Comparison of ENCODE assay signal across 10 cellular contexts in the genomic region with DNA sequence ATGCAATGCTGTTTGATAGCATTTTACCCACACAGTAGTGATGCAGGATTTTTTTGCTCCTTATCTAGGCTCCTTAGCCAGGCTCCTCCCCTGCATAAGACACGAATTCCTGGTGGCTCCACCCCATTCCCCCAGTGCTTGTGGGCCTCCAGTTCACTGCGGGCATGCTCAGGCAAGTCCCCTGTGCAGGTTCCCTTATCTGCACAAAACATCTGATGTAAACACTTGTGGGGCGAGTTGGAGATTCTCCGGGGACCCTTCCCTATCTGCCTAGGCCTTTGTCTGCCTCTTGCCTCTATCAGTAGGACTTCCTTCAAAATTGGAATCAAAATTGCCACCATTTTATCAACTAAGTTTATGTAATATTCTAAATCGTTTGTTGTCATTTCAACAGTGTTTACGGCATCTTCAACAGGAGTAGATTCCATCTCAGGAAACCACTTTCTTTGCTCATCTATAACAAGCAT. TPM values are rescaled to one million over a fixed set of nuclear protein-coding genes. Genes with fewer than 3 reads are reported as not detected.
DNase-seq lines count a peak whose midpoint lies in the region; ATAC-seq and TF ChIP-seq lines count a peak whose summit lies in the region.
"Had no signal": no experiment of that assay in that cellular context is flagged by ENCODE, and none has a peak within 500 bp of the region (broad histone marks: within the 10 kb centered on the region; RNA-seq: fewer than 3 reads in every experiment).

No MANE protein-coding gene starts in this region.

- no peaks in the 10 kb centered on the region for H3K27me3 ChIP-seq in hepatocyte
- H3K27me3 ChIP-seq: esophagus muscularis mucosa had no signal

- peaks cover 5 to 15% (median 11%) of the 10 kb centered on the region in 3 donors for H3K4me1 Mint-ChIP-seq in T-cell

- no peaks in the 10 kb centered on the region for H3K9me3 ChIP-seq in hepatocyte (ENCODE audit: low read depth)
- H3K9me3 ChIP-seq: esophagus muscularis mucosa had no signal

- peak overlapping the region; percentile 18 for H2AFZ ChIP-seq in hepatocyte

- DNase-seq in DMS79 (lab: John Stamatoyannopoulos, UW) = peak; percentile 43
- peak; percentile 49 for DNase-seq in hepatocyte (ENCODE audit: low spot score)
- DNase-seq in GOT3 (lab: John Stamatoyannopoulos, UW) = no peak
- no peak for DNase-seq in iPS-NIHi7 (ENCODE audit: extremely low spot score)
- no peak for DNase-seq in T-cell

- POLR2A ChIA-PET in T-cell (lab: Charles Lee) = no interaction called here

- no peak for TF ChIP-seq CTCF in hepatocyte (IDR thresholded peaks at IDR 0.05; ENCODE audit: poor library complexity)

- no peaks in the 10 kb centered on the region for H3K4me1 ChIP-seq in hepatocyte (ENCODE audit: insufficient read depth)

- peak overlapping the region; percentile 54 for H3K27ac ChIP-seq in hepatocyte
- H3K27ac ChIP-seq: esophagus muscularis mucosa, KMS-11 had no signal

- peaks cover 0 to 3% of the 10 kb centered on the region in 2 donors for H3K27me3 Mint-ChIP-seq in T-cell

- H3K4me3 Mint-ChIP-seq in T-cell = no peak overlapping the region

- no peaks in the 10 kb centered on the region for H3K36me3 ChIP-seq in hepatocyte (replicated peaks; ENCODE audit: insufficient read depth, low read depth)
- H3K36me3 ChIP-seq: esophagus muscularis mucosa had no signal

- no peaks in the 10 kb centered on the region for H3K9me2 ChIP-seq in hepatocyte (replicated peaks; ENCODE audit: insufficient read depth)

- no peak overlapping the region for H3K4me3 ChIP-seq in hepatocyte
- H3K4me3 ChIP-seq: esophagus muscularis mucosa had no signal

- no peak overlapping the region for H3K4me2 ChIP-seq in hepatocyte
- H3K4me2 ChIP-seq: KMS-11 had no signal

- CTCF ChIA-PET in T-cell (lab: Charles Lee) = interaction anchor here (1.5 to 2.0 kb wide), 2 partner anchors 122 to 123 kb away, joined by 11 to 18 read pairs; no protein-coding TSS in a partner anchor

- no peaks in the 10 kb centered on the region for H4K20me1 ChIP-seq in hepatocyte (ENCODE audit: insufficient read depth, poor library complexity, severe bottlenecking)

- H3K9me3 Mint-ChIP-seq in T-cell = no peaks in the 10 kb centered on the region

- 60% methylated on average over 6 of the region's 6 CpGs for WGBS in hepatocyte (ENCODE audit: low lambda C conversion rate, missing lambda C conversion rate)

- H3K79me2 ChIP-seq in hepatocyte = no peaks in the 10 kb centered on the region

- H3K27ac Mint-ChIP-seq in T-cell = no peak overlapping the region

- ATAC-seq in HG02610 (IDR thresholded peaks at IDR 0.05; ENCODE audit: unreplicated experiment) = peak; percentile 53
- no peak for ATAC-seq in SK-N-SH treated with all-trans-retinoic acid at 6 μM for 48 hours
- no peak for ATAC-seq in HG02885 (IDR thresholded peaks at IDR 0.05; ENCODE audit: poor library complexity, unreplicated experiment)
- no peak for ATAC-seq in T-cell (replicated peaks in 1 of 4)

- no peaks in the 10 kb centered on the region for H3K36me3 Mint-ChIP-seq in T-cell

TF ChIP-seq in SK-N-SH treated with all-trans-retinoic acid at 6 μM for 48 hours, 23 proteins besides CTCF, POLR2A, EP300 and RAD21:
- TF ChIP-seq ZFP30 (CRISPR knock-in tag; IDR thresholded peaks at IDR 0.05) (no peak), CSDC2 (CRISPR knock-in tag; IDR thresholded peaks at IDR 0.05) (no peak), ZNF8 (CRISPR knock-in tag; IDR thresholded peaks at IDR 0.05) (no peak), OSR1 (CRISPR knock-in tag; IDR thresholded peaks at IDR 0.05) (0 out of 2 replicates have a peak, but pooled peaks have one; percentile 23), ZNF565 (CRISPR knock-in tag; conservative IDR thresholded peaks at IDR 0.05; ENCODE audit: low read depth) (no peak), ESRRG (CRISPR knock-in tag; IDR thresholded peaks at IDR 0.05) (no peak), TOX (CRISPR knock-in tag; IDR thresholded peaks at IDR 0.05; ENCODE audit: borderline replicate concordance) (no peak)
- TF ChIP-seq, protein P1, sequence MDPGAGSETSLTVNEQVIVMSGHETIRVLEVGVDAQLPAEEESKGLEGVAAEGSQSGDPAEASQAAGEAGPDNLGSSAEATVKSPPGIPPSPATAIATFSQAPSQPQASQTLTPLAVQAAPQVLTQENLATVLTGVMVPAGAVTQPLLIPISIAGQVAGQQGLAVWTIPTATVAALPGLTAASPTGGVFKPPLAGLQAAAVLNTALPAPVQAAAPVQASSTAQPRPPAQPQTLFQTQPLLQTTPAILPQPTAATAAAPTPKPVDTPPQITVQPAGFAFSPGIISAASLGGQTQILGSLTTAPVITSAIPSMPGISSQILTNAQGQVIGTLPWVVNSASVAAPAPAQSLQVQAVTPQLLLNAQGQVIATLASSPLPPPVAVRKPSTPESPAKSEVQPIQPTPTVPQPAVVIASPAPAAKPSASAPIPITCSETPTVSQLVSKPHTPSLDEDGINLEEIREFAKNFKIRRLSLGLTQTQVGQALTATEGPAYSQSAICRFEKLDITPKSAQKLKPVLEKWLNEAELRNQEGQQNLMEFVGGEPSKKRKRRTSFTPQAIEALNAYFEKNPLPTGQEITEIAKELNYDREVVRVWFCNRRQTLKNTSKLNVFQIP (CRISPR knock-in tag; IDR thresholded peaks at IDR 0.05; ENCODE audit: borderline replicate concordance, low read depth) = no peak
- TF ChIP-seq, protein P2, sequence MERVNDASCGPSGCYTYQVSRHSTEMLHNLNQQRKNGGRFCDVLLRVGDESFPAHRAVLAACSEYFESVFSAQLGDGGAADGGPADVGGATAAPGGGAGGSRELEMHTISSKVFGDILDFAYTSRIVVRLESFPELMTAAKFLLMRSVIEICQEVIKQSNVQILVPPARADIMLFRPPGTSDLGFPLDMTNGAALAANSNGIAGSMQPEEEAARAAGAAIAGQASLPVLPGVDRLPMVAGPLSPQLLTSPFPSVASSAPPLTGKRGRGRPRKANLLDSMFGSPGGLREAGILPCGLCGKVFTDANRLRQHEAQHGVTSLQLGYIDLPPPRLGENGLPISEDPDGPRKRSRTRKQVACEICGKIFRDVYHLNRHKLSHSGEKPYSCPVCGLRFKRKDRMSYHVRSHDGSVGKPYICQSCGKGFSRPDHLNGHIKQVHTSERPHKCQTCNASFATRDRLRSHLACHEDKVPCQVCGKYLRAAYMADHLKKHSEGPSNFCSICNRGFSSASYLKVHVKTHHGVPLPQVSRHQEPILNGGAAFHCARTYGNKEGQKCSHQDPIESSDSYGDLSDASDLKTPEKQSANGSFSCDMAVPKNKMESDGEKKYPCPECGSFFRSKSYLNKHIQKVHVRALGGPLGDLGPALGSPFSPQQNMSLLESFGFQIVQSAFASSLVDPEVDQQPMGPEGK (CRISPR knock-in tag; IDR thresholded peaks at IDR 0.05; ENCODE audit: borderline replicate concordance) = no peak
TF ChIP-seq in SK-N-SH treated with all-trans-retinoic acid at 6 μM for 48 hours: peak in this region for 1.

RNA-seq across cellular contexts. Expression of gene STK17A, which starts 5.4 kb away (rescaled TPM):
- total RNA-seq in hepatocyte (21.6 and 23.6 TPM in 2 replicates), T-cell (100 to 1,000 TPM; 101 to 120 (median 117) TPM)
- polyA plus RNA-seq in hepatocyte = 19.0 and 21.1 TPM in 2 replicates

Comparison
In these comparisons a context has a peak if more than half of its experiments do, and no peak if none do; other contexts are left out.
1. DNase-seq: peak in DMS79 (single experiment) and hepatocyte (single experiment); none in GOT3 (single experiment), iPS-NIHi7 (single experiment) and T-cell (0 of 34).